Comparison of ENCODE assay signal across 8 cellular contexts in genomic region chr7:44240983-44241510, GRCh38. TPM values are rescaled to one million over a fixed set of nuclear protein-coding genes. Genes with fewer than 3 reads are reported as not detected.
DNase-seq lines count a peak whose midpoint lies in the region; ATAC-seq and TF ChIP-seq lines count a peak whose summit lies in the region.

No MANE protein-coding gene starts in this region.

- no peak overlapping the region for H3K4me3 ChIP-seq in upper lobe of right lung

- ATAC-seq in GM21576 (IDR thresholded peaks at IDR 0.05; ENCODE audit: unreplicated experiment) = peak; percentile 67
- ATAC-seq in SK-N-SH treated with all-trans-retinoic acid at 6 μM for 48 hours = peak; percentile 95
- peak; percentile 85 for ATAC-seq in upper lobe of right lung

- peaks cover 5% of the 10 kb centered on the region for H3K4me1 ChIP-seq in upper lobe of right lung

- no peaks in the 10 kb centered on the region for H3K9me3 ChIP-seq in upper lobe of right lung

- peak; percentile 88 for DNase-seq in D341Med (ENCODE audit: low spot score)
- peak; percentile 90 for DNase-seq in NAMALWA (ENCODE audit: low spot score)
- peak; percentile 64 for DNase-seq in activated naive CD4-positive, alpha-beta T cell treated with anti-CD3 and anti-CD28 coated beads, Interleukin-2, amount 50 U/mL, for 16 hours
- DNase-seq in glomerular visceral epithelial cell (ENCODE audit: extremely low spot score) = peak; percentile 80
- DNase-seq in pons (ENCODE audit: low spot score) = peak; percentile 78
- DNase-seq in upper lobe of right lung = peak; percentile 82

- no peaks in the 10 kb centered on the region for H3K36me3 ChIP-seq in upper lobe of right lung

- no peaks in the 10 kb centered on the region for H3K27me3 ChIP-seq in upper lobe of right lung

- peak; percentile 69 for TF ChIP-seq CTCF in upper lobe of right lung (IDR thresholded peaks at IDR 0.05)

- intact Hi-C loops in upper lobe of right lung (cut with DNase I) = no loop called here

- no peak overlapping the region for H3K27ac ChIP-seq in upper lobe of right lung

TF ChIP-seq in SK-N-SH treated with all-trans-retinoic acid at 6 μM for 48 hours, 23 proteins besides CTCF, POLR2A, EP300 and RAD21:
- TF ChIP-seq ISL1 (CRISPR knock-in tag; IDR thresholded peaks at IDR 0.05) (no peak), SNAI2 (CRISPR knock-in tag; IDR thresholded peaks at IDR 0.05) (no peak), PATZ1 (CRISPR knock-in tag; IDR thresholded peaks at IDR 0.05; ENCODE audit: borderline replicate concordance) (no peak), CREB5 (CRISPR knock-in tag; IDR thresholded peaks at IDR 0.05; ENCODE audit: low read depth) (no peak), CSRNP3 (CRISPR knock-in tag; IDR thresholded peaks at IDR 0.05) (no peak), ESRRG (CRISPR knock-in tag; IDR thresholded peaks at IDR 0.05) (no peak), ZNF565 (CRISPR knock-in tag; conservative IDR thresholded peaks at IDR 0.05; ENCODE audit: low read depth) (no peak), ZC3H10 (CRISPR knock-in tag; IDR thresholded peaks at IDR 0.05) (no peak), RARB (CRISPR knock-in tag; IDR thresholded peaks at IDR 0.05) (no peak)

RNA-seq across cellular contexts. Expression of gene YKT6, which starts 40.3 kb away (rescaled TPM):
- total RNA-seq in upper lobe of right lung = 54.7 TPM

RNA-seq across cellular contexts. Expression of gene GCK, which starts 51.8 kb away (rescaled TPM):
- total RNA-seq in upper lobe of right lung = 0.23 TPM
